ENCODE assay signal across 1 cellular context in the genomic region with DNA sequence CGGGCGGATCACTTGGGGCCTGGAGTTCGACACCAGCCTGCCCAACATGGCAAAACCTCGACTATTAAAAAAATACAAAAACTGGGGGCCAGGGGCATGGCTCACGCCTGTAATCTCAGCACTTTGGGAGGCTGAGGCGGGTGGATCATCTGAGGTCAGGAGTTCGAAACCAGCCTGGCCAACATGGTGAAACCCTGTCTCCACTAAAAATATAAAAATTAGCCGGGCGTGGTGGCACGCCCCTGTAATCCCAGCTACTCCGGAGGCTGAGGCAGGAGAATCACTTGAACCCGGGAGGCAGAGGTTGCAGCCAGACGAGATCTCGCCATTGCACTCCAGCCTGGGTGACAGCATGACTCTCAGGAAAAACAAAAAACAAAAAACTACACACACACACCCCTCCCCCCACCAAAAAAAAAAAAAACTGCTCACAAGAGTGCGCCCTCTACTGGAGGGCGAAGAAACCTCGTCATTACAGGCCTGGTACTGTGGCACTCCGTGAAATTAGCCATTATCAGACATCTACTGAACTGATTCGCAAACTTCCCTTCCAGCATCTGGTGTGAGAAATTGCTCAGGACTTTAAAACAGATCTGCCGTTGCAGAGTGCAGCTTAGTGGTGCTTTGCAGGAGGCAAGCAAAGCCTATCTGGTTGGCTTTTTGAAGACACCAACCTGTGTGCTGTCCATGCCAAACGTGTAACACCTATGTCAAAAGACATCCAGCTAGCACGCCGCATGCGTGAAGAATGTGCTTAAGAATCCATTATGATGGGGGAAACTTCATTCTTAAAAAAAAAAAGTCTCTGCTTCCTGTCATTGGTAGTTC.
A peak's percentile ranks its signal among the peaks of the same experiment; 100 is the strongest.
TF ChIP-seq lines count a peak whose summit lies in the region.

No MANE protein-coding gene starts in this region.

TF ChIP-seq in K562, 482 proteins besides CTCF, POLR2A, EP300 and RAD21 (continued from another document and continues in another):
- peak; percentile 48; the same call in 1 of the 2 replicates for TF ChIP-seq CTBP1 (IDR thresholded peaks at IDR 0.05; ENCODE audit: borderline replicate concordance)
- TF ChIP-seq, protein P1, sequence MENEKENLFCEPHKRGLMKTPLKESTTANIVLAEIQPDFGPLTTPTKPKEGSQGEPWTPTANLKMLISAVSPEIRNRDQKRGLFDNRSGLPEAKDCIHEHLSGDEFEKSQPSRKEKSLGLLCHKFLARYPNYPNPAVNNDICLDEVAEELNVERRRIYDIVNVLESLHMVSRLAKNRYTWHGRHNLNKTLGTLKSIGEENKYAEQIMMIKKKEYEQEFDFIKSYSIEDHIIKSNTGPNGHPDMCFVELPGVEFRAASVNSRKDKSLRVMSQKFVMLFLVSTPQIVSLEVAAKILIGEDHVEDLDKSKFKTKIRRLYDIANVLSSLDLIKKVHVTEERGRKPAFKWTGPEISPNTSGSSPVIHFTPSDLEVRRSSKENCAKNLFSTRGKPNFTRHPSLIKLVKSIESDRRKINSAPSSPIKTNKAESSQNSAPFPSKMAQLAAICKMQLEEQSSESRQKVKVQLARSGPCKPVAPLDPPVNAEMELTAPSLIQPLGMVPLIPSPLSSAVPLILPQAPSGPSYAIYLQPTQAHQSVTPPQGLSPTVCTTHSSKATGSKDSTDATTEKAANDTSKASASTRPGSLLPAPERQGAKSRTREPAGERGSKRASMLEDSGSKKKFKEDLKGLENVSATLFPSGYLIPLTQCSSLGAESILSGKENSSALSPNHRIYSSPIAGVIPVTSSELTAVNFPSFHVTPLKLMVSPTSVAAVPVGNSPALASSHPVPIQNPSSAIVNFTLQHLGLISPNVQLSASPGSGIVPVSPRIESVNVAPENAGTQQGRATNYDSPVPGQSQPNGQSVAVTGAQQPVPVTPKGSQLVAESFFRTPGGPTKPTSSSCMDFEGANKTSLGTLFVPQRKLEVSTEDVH (IDR thresholded peaks at IDR 0.05; ENCODE audit: low read depth, partially characterized antibody) = peak; percentile 77
- no peak for TF ChIP-seq ATF1 (CRISPR knock-in tag; IDR thresholded peaks at IDR 0.05)
- peak; percentile 75 for TF ChIP-seq ATF1 (tag; IDR thresholded peaks at IDR 0.05)
- TF ChIP-seq CBFA2T3 (IDR thresholded peaks at IDR 0.05) = peak; percentile 54
- TF ChIP-seq, protein P2, sequence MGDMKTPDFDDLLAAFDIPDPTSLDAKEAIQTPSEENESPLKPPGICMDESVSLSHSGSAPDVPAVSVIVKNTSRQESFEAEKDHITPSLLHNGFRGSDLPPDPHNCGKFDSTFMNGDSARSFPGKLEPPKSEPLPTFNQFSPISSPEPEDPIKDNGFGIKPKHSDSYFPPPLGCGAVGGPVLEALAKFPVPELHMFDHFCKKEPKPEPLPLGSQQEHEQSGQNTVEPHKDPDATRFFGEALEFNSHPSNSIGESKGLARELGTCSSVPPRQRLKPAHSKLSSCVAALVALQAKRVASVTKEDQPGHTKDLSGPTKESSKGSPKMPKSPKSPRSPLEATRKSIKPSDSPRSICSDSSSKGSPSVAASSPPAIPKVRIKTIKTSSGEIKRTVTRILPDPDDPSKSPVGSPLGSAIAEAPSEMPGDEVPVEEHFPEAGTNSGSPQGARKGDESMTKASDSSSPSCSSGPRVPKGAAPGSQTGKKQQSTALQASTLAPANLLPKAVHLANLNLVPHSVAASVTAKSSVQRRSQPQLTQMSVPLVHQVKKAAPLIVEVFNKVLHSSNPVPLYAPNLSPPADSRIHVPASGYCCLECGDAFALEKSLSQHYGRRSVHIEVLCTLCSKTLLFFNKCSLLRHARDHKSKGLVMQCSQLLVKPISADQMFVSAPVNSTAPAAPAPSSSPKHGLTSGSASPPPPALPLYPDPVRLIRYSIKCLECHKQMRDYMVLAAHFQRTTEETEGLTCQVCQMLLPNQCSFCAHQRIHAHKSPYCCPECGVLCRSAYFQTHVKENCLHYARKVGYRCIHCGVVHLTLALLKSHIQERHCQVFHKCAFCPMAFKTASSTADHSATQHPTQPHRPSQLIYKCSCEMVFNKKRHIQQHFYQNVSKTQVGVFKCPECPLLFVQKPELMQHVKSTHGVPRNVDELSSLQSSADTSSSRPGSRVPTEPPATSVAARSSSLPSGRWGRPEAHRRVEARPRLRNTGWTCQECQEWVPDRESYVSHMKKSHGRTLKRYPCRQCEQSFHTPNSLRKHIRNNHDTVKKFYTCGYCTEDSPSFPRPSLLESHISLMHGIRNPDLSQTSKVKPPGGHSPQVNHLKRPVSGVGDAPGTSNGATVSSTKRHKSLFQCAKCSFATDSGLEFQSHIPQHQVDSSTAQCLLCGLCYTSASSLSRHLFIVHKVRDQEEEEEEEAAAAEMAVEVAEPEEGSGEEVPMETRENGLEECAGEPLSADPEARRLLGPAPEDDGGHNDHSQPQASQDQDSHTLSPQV (IDR thresholded peaks at IDR 0.05) = 0 out of 2 replicates have a peak, but pooled peaks have one; percentile 56
- TF ChIP-seq, protein P3, sequence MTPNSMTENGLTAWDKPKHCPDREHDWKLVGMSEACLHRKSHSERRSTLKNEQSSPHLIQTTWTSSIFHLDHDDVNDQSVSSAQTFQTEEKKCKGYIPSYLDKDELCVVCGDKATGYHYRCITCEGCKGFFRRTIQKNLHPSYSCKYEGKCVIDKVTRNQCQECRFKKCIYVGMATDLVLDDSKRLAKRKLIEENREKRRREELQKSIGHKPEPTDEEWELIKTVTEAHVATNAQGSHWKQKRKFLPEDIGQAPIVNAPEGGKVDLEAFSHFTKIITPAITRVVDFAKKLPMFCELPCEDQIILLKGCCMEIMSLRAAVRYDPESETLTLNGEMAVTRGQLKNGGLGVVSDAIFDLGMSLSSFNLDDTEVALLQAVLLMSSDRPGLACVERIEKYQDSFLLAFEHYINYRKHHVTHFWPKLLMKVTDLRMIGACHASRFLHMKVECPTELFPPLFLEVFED (CRISPR knock-in tag; conservative IDR thresholded peaks at IDR 0.05) = peak; percentile 62; the same call in 1 of the 2 replicates
- no peak for TF ChIP-seq ZBTB1 (CRISPR knock-in tag; IDR thresholded peaks at IDR 0.05; ENCODE audit: borderline replicate concordance, low read depth)
- peak; percentile 48 for TF ChIP-seq ZFX (CRISPR knock-in tag; IDR thresholded peaks at IDR 0.05)
- peak; percentile 40; the same call in 1 of the 2 replicates for TF ChIP-seq TAF7 (tag; IDR thresholded peaks at IDR 0.05)
- TF ChIP-seq HLTF (IDR thresholded peaks at IDR 0.05) = peak; percentile 74; the same call in 1 of the 2 replicates
- TF ChIP-seq ZEB2 (IDR thresholded peaks at IDR 0.05) = peak; percentile 36; the same call in 1 of the 2 replicates
- no peak for TF ChIP-seq THRAP3 (IDR thresholded peaks at IDR 0.05; ENCODE audit: borderline replicate concordance)
- TF ChIP-seq CHD2 (IDR thresholded peaks at IDR 0.05; ENCODE audit: low read depth, low read length) = peak; percentile 58
- TF ChIP-seq ZFPM2 (CRISPR knock-in tag; IDR thresholded peaks at IDR 0.05) = no peak
- 0 out of 2 replicates have a peak, but pooled peaks have one; percentile 12 for TF ChIP-seq ZBTB7A (IDR thresholded peaks at IDR 0.05; ENCODE audit: borderline replicate concordance, control insufficient read depth, low read depth, low read length)
- peak in 1 of 2 experiments; percentile 48; a peak in 2 of 4 replicates for TF ChIP-seq MAZ (CRISPR knock-in tag; conservative IDR thresholded peaks at IDR 0.05 in 1 of 2, IDR thresholded peaks at IDR 0.05 in 1 of 2)
- peak; percentile 86 for TF ChIP-seq LEF1 (IDR thresholded peaks at IDR 0.05)
- TF ChIP-seq MTA3 (IDR thresholded peaks at IDR 0.05; ENCODE audit: borderline replicate concordance) = peak; percentile 42; the same call in 1 of the 2 replicates
- TF ChIP-seq ZNF764 (CRISPR knock-in tag; IDR thresholded peaks at IDR 0.05; ENCODE audit: low read depth) = no peak
- TF ChIP-seq, protein P4, sequence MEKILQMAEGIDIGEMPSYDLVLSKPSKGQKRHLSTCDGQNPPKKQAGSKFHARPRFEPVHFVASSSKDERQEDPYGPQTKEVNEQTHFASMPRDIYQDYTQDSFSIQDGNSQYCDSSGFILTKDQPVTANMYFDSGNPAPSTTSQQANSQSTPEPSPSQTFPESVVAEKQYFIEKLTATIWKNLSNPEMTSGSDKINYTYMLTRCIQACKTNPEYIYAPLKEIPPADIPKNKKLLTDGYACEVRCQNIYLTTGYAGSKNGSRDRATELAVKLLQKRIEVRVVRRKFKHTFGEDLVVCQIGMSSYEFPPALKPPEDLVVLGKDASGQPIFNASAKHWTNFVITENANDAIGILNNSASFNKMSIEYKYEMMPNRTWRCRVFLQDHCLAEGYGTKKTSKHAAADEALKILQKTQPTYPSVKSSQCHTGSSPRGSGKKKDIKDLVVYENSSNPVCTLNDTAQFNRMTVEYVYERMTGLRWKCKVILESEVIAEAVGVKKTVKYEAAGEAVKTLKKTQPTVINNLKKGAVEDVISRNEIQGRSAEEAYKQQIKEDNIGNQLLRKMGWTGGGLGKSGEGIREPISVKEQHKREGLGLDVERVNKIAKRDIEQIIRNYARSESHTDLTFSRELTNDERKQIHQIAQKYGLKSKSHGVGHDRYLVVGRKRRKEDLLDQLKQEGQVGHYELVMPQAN (IDR thresholded peaks at IDR 0.05; ENCODE audit: borderline replicate concordance) = peak; percentile 19; the same call in 1 of the 2 replicates
- TF ChIP-seq DPF2 (IDR thresholded peaks at IDR 0.05) = peak; percentile 85
- TF ChIP-seq, protein P5, sequence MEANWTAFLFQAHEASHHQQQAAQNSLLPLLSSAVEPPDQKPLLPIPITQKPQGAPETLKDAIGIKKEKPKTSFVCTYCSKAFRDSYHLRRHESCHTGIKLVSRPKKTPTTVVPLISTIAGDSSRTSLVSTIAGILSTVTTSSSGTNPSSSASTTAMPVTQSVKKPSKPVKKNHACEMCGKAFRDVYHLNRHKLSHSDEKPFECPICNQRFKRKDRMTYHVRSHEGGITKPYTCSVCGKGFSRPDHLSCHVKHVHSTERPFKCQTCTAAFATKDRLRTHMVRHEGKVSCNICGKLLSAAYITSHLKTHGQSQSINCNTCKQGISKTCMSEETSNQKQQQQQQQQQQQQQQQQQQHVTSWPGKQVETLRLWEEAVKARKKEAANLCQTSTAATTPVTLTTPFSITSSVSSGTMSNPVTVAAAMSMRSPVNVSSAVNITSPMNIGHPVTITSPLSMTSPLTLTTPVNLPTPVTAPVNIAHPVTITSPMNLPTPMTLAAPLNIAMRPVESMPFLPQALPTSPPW (CRISPR knock-in tag; IDR thresholded peaks at IDR 0.05) = peak; percentile 82
- peak; percentile 57 for TF ChIP-seq SMARCA5 (IDR thresholded peaks at IDR 0.05)
- TF ChIP-seq ELF4 (CRISPR knock-in tag; IDR thresholded peaks at IDR 0.05) = peak; percentile 81
- TF ChIP-seq, protein P6, sequence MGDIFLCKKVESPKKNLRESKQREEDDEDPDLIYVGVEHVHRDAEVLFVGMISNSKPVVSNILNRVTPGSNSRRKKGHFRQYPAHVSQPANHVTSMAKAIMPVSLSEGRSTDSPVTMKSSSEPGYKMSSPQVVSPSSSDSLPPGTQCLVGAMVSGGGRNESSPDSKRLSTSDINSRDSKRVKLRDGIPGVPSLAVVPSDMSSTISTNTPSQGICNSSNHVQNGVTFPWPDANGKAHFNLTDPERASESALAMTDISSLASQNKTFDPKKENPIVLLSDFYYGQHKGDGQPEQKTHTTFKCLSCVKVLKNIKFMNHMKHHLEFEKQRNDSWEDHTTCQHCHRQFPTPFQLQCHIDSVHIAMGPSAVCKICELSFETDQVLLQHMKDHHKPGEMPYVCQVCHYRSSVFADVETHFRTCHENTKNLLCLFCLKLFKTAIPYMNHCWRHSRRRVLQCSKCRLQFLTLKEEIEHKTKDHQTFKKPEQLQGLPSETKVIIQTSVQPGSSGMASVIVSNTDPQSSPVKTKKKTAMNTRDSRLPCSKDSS (IDR thresholded peaks at IDR 0.05; ENCODE audit: low read depth, partially characterized antibody) = no peak
- TF ChIP-seq, protein P7, sequence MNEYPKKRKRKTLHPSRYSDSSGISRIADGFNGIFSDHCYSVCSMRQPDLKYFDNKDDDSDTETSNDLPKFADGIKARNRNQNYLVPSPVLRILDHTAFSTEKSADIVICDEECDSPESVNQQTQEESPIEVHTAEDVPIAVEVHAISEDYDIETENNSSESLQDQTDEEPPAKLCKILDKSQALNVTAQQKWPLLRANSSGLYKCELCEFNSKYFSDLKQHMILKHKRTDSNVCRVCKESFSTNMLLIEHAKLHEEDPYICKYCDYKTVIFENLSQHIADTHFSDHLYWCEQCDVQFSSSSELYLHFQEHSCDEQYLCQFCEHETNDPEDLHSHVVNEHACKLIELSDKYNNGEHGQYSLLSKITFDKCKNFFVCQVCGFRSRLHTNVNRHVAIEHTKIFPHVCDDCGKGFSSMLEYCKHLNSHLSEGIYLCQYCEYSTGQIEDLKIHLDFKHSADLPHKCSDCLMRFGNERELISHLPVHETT (CRISPR knock-in tag; conservative IDR thresholded peaks at IDR 0.05 in 1 of 2, IDR thresholded peaks at IDR 0.05 in 1 of 2) = 0 out of 4 replicates have a peak, but pooled peaks of 1 of the 2 experiments have one; percentile 25
- TF ChIP-seq, protein P8, sequence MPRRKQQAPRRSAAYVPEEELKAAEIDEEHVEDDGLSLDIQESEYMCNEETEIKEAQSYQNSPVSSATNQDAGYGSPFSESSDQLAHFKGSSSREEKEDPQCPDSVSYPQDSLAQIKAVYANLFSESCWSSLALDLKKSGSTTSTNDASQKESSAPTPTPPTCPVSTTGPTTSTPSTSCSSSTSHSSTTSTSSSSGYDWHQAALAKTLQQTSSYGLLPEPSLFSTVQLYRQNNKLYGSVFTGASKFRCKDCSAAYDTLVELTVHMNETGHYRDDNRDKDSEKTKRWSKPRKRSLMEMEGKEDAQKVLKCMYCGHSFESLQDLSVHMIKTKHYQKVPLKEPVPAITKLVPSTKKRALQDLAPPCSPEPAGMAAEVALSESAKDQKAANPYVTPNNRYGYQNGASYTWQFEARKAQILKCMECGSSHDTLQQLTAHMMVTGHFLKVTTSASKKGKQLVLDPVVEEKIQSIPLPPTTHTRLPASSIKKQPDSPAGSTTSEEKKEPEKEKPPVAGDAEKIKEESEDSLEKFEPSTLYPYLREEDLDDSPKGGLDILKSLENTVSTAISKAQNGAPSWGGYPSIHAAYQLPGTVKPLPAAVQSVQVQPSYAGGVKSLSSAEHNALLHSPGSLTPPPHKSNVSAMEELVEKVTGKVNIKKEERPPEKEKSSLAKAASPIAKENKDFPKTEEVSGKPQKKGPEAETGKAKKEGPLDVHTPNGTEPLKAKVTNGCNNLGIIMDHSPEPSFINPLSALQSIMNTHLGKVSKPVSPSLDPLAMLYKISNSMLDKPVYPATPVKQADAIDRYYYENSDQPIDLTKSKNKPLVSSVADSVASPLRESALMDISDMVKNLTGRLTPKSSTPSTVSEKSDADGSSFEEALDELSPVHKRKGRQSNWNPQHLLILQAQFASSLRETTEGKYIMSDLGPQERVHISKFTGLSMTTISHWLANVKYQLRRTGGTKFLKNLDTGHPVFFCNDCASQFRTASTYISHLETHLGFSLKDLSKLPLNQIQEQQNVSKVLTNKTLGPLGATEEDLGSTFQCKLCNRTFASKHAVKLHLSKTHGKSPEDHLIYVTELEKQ (CRISPR knock-in tag; IDR thresholded peaks at IDR 0.05) = no peak
- TF ChIP-seq KDM1A (IDR thresholded peaks at IDR 0.05) = peak in 1 of 2 experiments; percentile 37; a peak in 1 of 4 replicates
- peak; percentile 12 for TF ChIP-seq MEIS2 (IDR thresholded peaks at IDR 0.05; ENCODE audit: partially characterized antibody)
